In the genomic region with DNA sequence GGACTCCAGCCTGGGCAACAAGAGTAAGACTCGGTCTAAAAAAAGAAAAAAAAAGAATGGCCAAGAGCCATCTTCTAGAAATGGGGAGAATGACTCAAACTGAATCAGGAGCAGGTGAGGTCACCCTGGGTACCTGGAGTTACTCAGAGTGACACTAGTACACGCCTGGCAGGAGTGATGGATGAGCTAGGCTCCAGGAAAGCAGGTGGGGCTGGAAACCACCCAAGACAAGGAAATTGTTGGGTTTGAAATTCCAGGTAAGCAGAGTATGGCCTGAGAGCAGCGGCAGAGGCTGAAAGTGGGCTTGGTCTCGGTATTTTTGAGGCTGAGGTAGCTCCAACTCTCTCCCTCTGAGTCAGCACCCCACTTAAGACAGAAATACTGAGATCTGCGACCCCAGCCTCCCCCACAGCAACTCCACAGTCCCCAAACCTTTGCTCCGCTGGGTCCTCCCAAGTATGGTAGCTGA, we compare ENCODE assay signal across 8 cellular contexts. TPM values are rescaled to one million over a fixed set of nuclear protein-coding genes. Genes with fewer than 3 reads are reported as not detected.
DNase-seq lines count a peak whose midpoint lies in the region; ATAC-seq and TF ChIP-seq lines count a peak whose summit lies in the region.

No MANE protein-coding gene starts in this region.

- CTCF ChIA-PET in activated CD4-positive, alpha-beta T cell treated with anti-CD3 and anti-CD28 coated beads for 36 hours (lab: Charles Lee): interaction anchor here (0.5 to 3.6 kb wide), 12 partner anchors 12 to 203 kb away, joined by 3 to 27 read pairs (median 8); no protein-coding TSS in a partner anchor

- peak overlapping the region; percentile 99 for H3K27ac Mint-ChIP-seq in activated CD4-positive, alpha-beta T cell treated with anti-CD3 and anti-CD28 coated beads for 36 hours
- H3K27ac Mint-ChIP-seq in stimulated activated naive CD8-positive, alpha-beta T cell treated with anti-CD3 and anti-CD28 coated beads, Interleukin-15, amount 100 ng/mL, for 72 hours: peak overlapping the region; percentile 94 to 100

- no peaks in the 10 kb centered on the region for H3K9me3 ChIP-seq in left ventricle myocardium inferior (replicated peaks)

- H3K27ac ChIP-seq in left ventricle myocardium inferior (replicated peaks): no peak overlapping the region

- no peaks in the 10 kb centered on the region for H3K27me3 Mint-ChIP-seq in activated CD4-positive, alpha-beta T cell treated with anti-CD3 and anti-CD28 coated beads for 36 hours
- H3K27me3 Mint-ChIP-seq in stimulated activated naive CD8-positive, alpha-beta T cell treated with anti-CD3 and anti-CD28 coated beads, Interleukin-15, amount 100 ng/mL, for 72 hours: no peaks in the 10 kb centered on the region

- peaks cover 63% of the 10 kb centered on the region for H3K4me1 Mint-ChIP-seq in activated CD4-positive, alpha-beta T cell treated with anti-CD3 and anti-CD28 coated beads for 36 hours
- H3K4me1 Mint-ChIP-seq in stimulated activated naive CD8-positive, alpha-beta T cell treated with anti-CD3 and anti-CD28 coated beads, Interleukin-15, amount 100 ng/mL, for 72 hours: peaks cover 68% of the 10 kb centered on the region

- DNase-seq in activated CD4-positive, alpha-beta T cell treated with anti-CD3 and anti-CD28 coated beads for 36 hours: peak; percentile 84
- DNase-seq in activated CD4-positive, alpha-beta T cell treated with anti-CD3 and anti-CD28 coated beads, Interleukin-2, amount 50 U/mL, for 1 hour: no peak
- DNase-seq in activated CD8-positive, alpha-beta memory T cell treated with anti-CD3 and anti-CD28 coated beads, Interleukin-2, amount 50 U/mL, for 4 hours: peak; percentile 40
- peak; percentile 93 for DNase-seq in islet precursor cell
- peak; percentile 65 to 88 for DNase-seq in stimulated activated naive CD8-positive, alpha-beta T cell treated with anti-CD3 and anti-CD28 coated beads, Interleukin-15, amount 100 ng/mL, for 72 hours
- no peak for DNase-seq in amniotic stem cell (lab: John Stamatoyannopoulos, UW)
- DNase-seq in NCI-H524 treated with DMSO at 0.1 percent for 48 hours (lab: John Stamatoyannopoulos, UW): no peak
- no peak for DNase-seq in left ventricle myocardium inferior

- H3K36me3 Mint-ChIP-seq in activated CD4-positive, alpha-beta T cell treated with anti-CD3 and anti-CD28 coated beads for 36 hours (ENCODE audit: low read depth): peaks cover 10% of the 10 kb centered on the region

- no peaks in the 10 kb centered on the region for H3K27me3 ChIP-seq in left ventricle myocardium inferior (ENCODE audit: low read depth)

- H3K4me3 ChIP-seq in left ventricle myocardium inferior: no peak overlapping the region

- peaks cover 7% of the 10 kb centered on the region for H3K4me1 ChIP-seq in left ventricle myocardium inferior

- peak; percentile 57 for ATAC-seq in activated CD4-positive, alpha-beta T cell treated with anti-CD3 and anti-CD28 coated beads for 36 hours
- ATAC-seq in stimulated activated naive CD8-positive, alpha-beta T cell treated with anti-CD3 and anti-CD28 coated beads, Interleukin-15, amount 100 ng/mL, for 72 hours: peak; percentile 67

- POLR2A ChIA-PET in activated CD4-positive, alpha-beta T cell treated with anti-CD3 and anti-CD28 coated beads for 36 hours (lab: Charles Lee): interaction anchor here (0.7 to 8.6 kb wide), 19 partner anchors 10 to 272 kb away, joined by 3 to 137 read pairs (median 8); a partner anchor contains a TSS

- no peaks in the 10 kb centered on the region for H3K9me3 Mint-ChIP-seq in activated CD4-positive, alpha-beta T cell treated with anti-CD3 and anti-CD28 coated beads for 36 hours (ENCODE audit: low read depth)
- no peaks in the 10 kb centered on the region for H3K9me3 Mint-ChIP-seq in stimulated activated naive CD8-positive, alpha-beta T cell treated with anti-CD3 and anti-CD28 coated beads, Interleukin-15, amount 100 ng/mL, for 72 hours

- intact Hi-C loops in activated CD4-positive, alpha-beta T cell treated with anti-CD3 and anti-CD28 coated beads for 36 hours (cut with DNase I, micrococcal nuclease): loop anchor here in 1 of 2 experiments (1.0 to 10.0 kb wide), 4 partner anchors 28 to 517 kb away; a partner anchor contains a TSS
- intact Hi-C loops in left ventricle myocardium inferior (cut with micrococcal nuclease): no loop called here

- TF ChIP-seq CTCF in left ventricle myocardium inferior (IDR thresholded peaks at IDR 0.05; ENCODE audit: borderline replicate concordance): no peak

- peak overlapping the region; percentile 56 for H3K4me3 Mint-ChIP-seq in activated CD4-positive, alpha-beta T cell treated with anti-CD3 and anti-CD28 coated beads for 36 hours
- H3K4me3 Mint-ChIP-seq in stimulated activated naive CD8-positive, alpha-beta T cell treated with anti-CD3 and anti-CD28 coated beads, Interleukin-15, amount 100 ng/mL, for 72 hours: peak overlapping the region; percentile 70 to 78

- no peaks in the 10 kb centered on the region for H3K36me3 ChIP-seq in left ventricle myocardium inferior

RNA-seq across cellular contexts. Expression of a gene that starts 18.5 kb away (rescaled TPM):
- 1,000 to 10,000 TPM in 1 of 2 experiments, 100 to 1,000 TPM in 1; 750 to 1,039 TPM for total RNA-seq in activated CD4-positive, alpha-beta T cell treated with anti-CD3 and anti-CD28 coated beads for 36 hours
- total RNA-seq in left ventricle myocardium inferior: 66.3 TPM

Comparison
In these comparisons a context has a peak if more than half of its experiments do, and no peak if none do; other contexts are left out.
1. DNase-seq: peak in activated CD4-positive, alpha-beta T cell treated with anti-CD3 and anti-CD28 coated beads for 36 hours (single experiment), activated CD8-positive, alpha-beta memory T cell treated with anti-CD3 and anti-CD28 coated beads, Interleukin-2, amount 50 U/mL, for 4 hours (single experiment), islet precursor cell (single experiment) and stimulated activated naive CD8-positive, alpha-beta T cell treated with anti-CD3 and anti-CD28 coated beads, Interleukin-15, amount 100 ng/mL, for 72 hours (2 of 2); none in activated CD4-positive, alpha-beta T cell treated with anti-CD3 and anti-CD28 coated beads, Interleukin-2, amount 50 U/mL, for 1 hour (single experiment), amniotic stem cell (single experiment), NCI-H524 treated with DMSO at 0.1 percent for 48 hours (single experiment) and left ventricle myocardium inferior (single experiment).
2. RNA of a gene that starts 18.5 kb away (total RNA-seq): 750 to 1,039 TPM in activated CD4-positive, alpha-beta T cell treated with anti-CD3 and anti-CD28 coated beads for 36 hours; 66.3 TPM in left ventricle myocardium inferior (single experiment); every median in the first group is over 10 times any median in the second.